Comparison of ENCODE assay signal across 17 cellular contexts in genomic region chr11:68686486-68686885, GRCh38. TPM values are rescaled to one million over a fixed set of nuclear protein-coding genes. Genes with fewer than 3 reads are reported as not detected.
"Had no signal": no experiment of that assay in that cellular context is flagged by ENCODE, and none has a peak within 500 bp of the region (broad histone marks: within the 10 kb centered on the region; RNA-seq: fewer than 3 reads in every experiment).

No MANE protein-coding gene starts in this region.

- DNase-seq: activated CD4-positive, alpha-beta memory T cell treated with anti-CD3 and anti-CD28 coated beads for 36 hours; activated CD4-positive, alpha-beta T cell treated with anti-CD3 and anti-CD28 coated beads for 36 hours; activated gamma-delta T cell; activated T-cell treated with anti-CD3 and anti-CD28 coated beads, Interleukin-2, amount 50 U/mL, for 1 hour; foreskin fibroblast; left colon; lower lobe of right lung; retina; stimulated activated CD8-positive, alpha-beta memory T cell treated with anti-CD3 and anti-CD28 coated beads, Interleukin-4, amount 100 ng/mL, for 48 hours; stimulated activated naive CD4-positive, alpha-beta T cell treated with Interleukin-2 at 50 U/mL for 16 hours; thyroid gland; uterus had no signal

- H3K4me3 Mint-ChIP-seq: activated CD4-positive, alpha-beta memory T cell treated with anti-CD3 and anti-CD28 coated beads for 36 hours; activated CD4-positive, alpha-beta T cell treated with anti-CD3 and anti-CD28 coated beads for 36 hours; T-helper 2 cell treated with Interferon-gamma antibody and Interleukin-4, amounts not matched to agents 5 μg/mL and 100 μg/mL, for 36 hours had no signal

- H3K9me3 ChIP-seq: lower lobe of right lung, thyroid gland, uterus had no signal

- H3K36me3 ChIP-seq: lower lobe of right lung, thyroid gland, uterus had no signal

- H3K4me3 ChIP-seq: hepatocyte, lower lobe of right lung, thyroid gland, uterus had no signal

- H3K36me3 Mint-ChIP-seq: activated CD4-positive, alpha-beta memory T cell treated with anti-CD3 and anti-CD28 coated beads for 36 hours; activated naive CD4-positive, alpha-beta T cell treated with anti-CD3 and anti-CD28 coated beads, Interleukin-2, amount 50 U/mL, for 24 hours had no signal

- ATAC-seq: activated CD4-positive, alpha-beta T cell treated with anti-CD3 and anti-CD28 coated beads for 36 hours; left colon; lower lobe of right lung had no signal

- H3K9me3 Mint-ChIP-seq: activated CD4-positive, alpha-beta memory T cell treated with anti-CD3 and anti-CD28 coated beads for 36 hours; activated naive CD4-positive, alpha-beta T cell treated with anti-CD3 and anti-CD28 coated beads, Interleukin-2, amount 50 U/mL, for 24 hours; T-helper 2 cell treated with Interferon-gamma antibody and Interleukin-4, amounts not matched to agents 5 μg/mL and 100 μg/mL, for 36 hours had no signal

- H3K27ac ChIP-seq: epithelial cell of prostate, hepatocyte, lower lobe of right lung, thyroid gland, uterus had no signal

- H3K27ac Mint-ChIP-seq: activated CD4-positive, alpha-beta memory T cell treated with anti-CD3 and anti-CD28 coated beads for 36 hours; activated CD4-positive, alpha-beta T cell treated with anti-CD3 and anti-CD28 coated beads for 36 hours; activated naive CD4-positive, alpha-beta T cell treated with anti-CD3 and anti-CD28 coated beads, Interleukin-2, amount 50 U/mL, for 24 hours; T-helper 2 cell treated with Interferon-gamma antibody and Interleukin-4, amounts not matched to agents 5 μg/mL and 100 μg/mL, for 36 hours had no signal

RNA-seq across cellular contexts. Expression of gene GAL, which starts 2.1 kb away (rescaled TPM):
- total RNA-seq: lower lobe of right lung, myocyte had no signal
